17 cellular contexts compared by ENCODE assay signal in genomic region chr22:45948081-45948648, GRCh38. TPM values are rescaled to one million over a fixed set of nuclear protein-coding genes. Genes with fewer than 3 reads are reported as not detected.
DNase-seq lines count a peak whose midpoint lies in the region; ATAC-seq and TF ChIP-seq lines count a peak whose summit lies in the region.
"Had no signal": no experiment of that assay in that cellular context is flagged by ENCODE, and none has a peak within 500 bp of the region (broad histone marks: within the 10 kb centered on the region; RNA-seq: fewer than 3 reads in every experiment).

No MANE protein-coding gene starts in this region.

- peak overlapping the region; percentile 82 for H2AK5ac ChIP-seq in neuronal stem cell (ENCODE audit: low read depth, low read length)

- H3K27ac ChIP-seq in neuronal stem cell (replicated peaks; ENCODE audit: low read length), result no peak overlapping the region
- no peak overlapping the region for H3K27ac ChIP-seq in CD8-positive, alpha-beta memory T cell (ENCODE audit: low read depth, low read length)
- H3K27ac ChIP-seq: left lung had no signal

- no peak overlapping the region for H4K8ac ChIP-seq in neuronal stem cell (ENCODE audit: low read depth, low read length)

- CTCF ChIA-PET in CD8-positive, alpha-beta memory T cell (lab: Charles Lee), result no interaction called here
- CTCF ChIA-PET in Caco-2 (lab: Charles Lee), result no interaction called here

- H3K4me3 ChIP-seq in neuronal stem cell (ENCODE audit: low read length in 2 of 2), result no peak overlapping the region
- H3K4me3 ChIP-seq in CD8-positive, alpha-beta memory T cell (ENCODE audit: low read length), result no peak overlapping the region
- no peak overlapping the region for H3K4me3 ChIP-seq in Caco-2 (ENCODE audit: low read depth, low read length)
- H3K4me3 ChIP-seq: left lung, skin epidermis had no signal

- intact Hi-C loops in Caco-2 (cut with micrococcal nuclease; ENCODE audit: unreplicated experiment), result no loop called here

- H3K23ac ChIP-seq in neuronal stem cell (ENCODE audit: low read depth, low read length, poor library complexity), result no peak overlapping the region

- H3K9ac ChIP-seq in neuronal stem cell (ENCODE audit: low read depth, low read length, poor library complexity), result no peak overlapping the region

- H3K14ac ChIP-seq in neuronal stem cell (ENCODE audit: low read length), result peak overlapping the region; percentile 71

- H3K4me2 ChIP-seq in neuronal stem cell (ENCODE audit: insufficient read depth, low read length, poor library complexity, severe bottlenecking), result no peak overlapping the region

- peak overlapping the region; percentile 94 for H2BK5ac ChIP-seq in neuronal stem cell (ENCODE audit: low read length)

- no peak overlapping the region for H3K27ac Mint-ChIP-seq in CD8-positive, alpha-beta memory T cell
- H3K27ac Mint-ChIP-seq in Caco-2 (ENCODE audit: unreplicated experiment), result no peak overlapping the region
- H3K27ac Mint-ChIP-seq: CD4-positive, alpha-beta T cell; type B pancreatic cell had no signal

- no peak overlapping the region for H3K4ac ChIP-seq in neuronal stem cell (ENCODE audit: low read length)

- H2BK120ac ChIP-seq in neuronal stem cell (ENCODE audit: low read depth, low read length), result peak overlapping the region; percentile 89

- H3K27me3 ChIP-seq in neuronal stem cell (ENCODE audit: control insufficient read depth in 3 of 3, insufficient read depth in 3 of 3, low read depth in 1 of 3, low read length in 3 of 3) (peaks cover 0 to 9% (median 0%) of the 10 kb centered on the region in 3 experiments), Caco-2 (replicated peaks; ENCODE audit: control insufficient read depth, insufficient read depth, low read length) (no peaks in the 10 kb centered on the region)
- H3K27me3 ChIP-seq in CD8-positive, alpha-beta memory T cell (ENCODE audit: insufficient read depth, low read length, poor library complexity, severe bottlenecking), result no peaks in the 10 kb centered on the region

- H3K79me1 ChIP-seq in neuronal stem cell (ENCODE audit: low read depth, low read length), result peaks cover 9% of the 10 kb centered on the region

- no peak overlapping the region for H2AFZ ChIP-seq in neuronal stem cell (ENCODE audit: low read length)

- no peak for TF ChIP-seq CTCF in Caco-2 (IDR thresholded peaks at IDR 0.05; ENCODE audit: insufficient read depth in 1 of 2, low read depth in 1 of 2, low read length in 1 of 2, severe bottlenecking in 1 of 2, unreplicated experiment in 1 of 2)

- DNase-seq in NCI-H2081 (lab: John Stamatoyannopoulos, UW) (peak; percentile 21 to 57), NCI-H2081 treated with DMSO at 0.1 percent for 48 hours (lab: John Stamatoyannopoulos, UW) (no peak), NCI-H1436 (lab: John Stamatoyannopoulos, UW) (peak; percentile 81), RPMI8226 (peak; percentile 88), neuronal stem cell (ENCODE audit: low spot score) (no peak), Caco-2 (no peak)
- no peak for DNase-seq in CD8-positive, alpha-beta memory T cell
- DNase-seq: CD4-positive, alpha-beta T cell; cerebellar nuclear complex; foreskin fibroblast; Kasumi-1; left lung; PC-3 had no signal

- H3K36me3 ChIP-seq in neuronal stem cell (replicated peaks in 1 of 2; ENCODE audit: control insufficient read depth in 2 of 2, insufficient read depth in 2 of 2, low read length in 2 of 2) (no peaks in the 10 kb centered on the region), Caco-2 (ENCODE audit: control insufficient read depth, insufficient read depth, low read length) (no peaks in the 10 kb centered on the region)
- H3K36me3 ChIP-seq in CD8-positive, alpha-beta memory T cell (ENCODE audit: insufficient read depth, low read length), result no peaks in the 10 kb centered on the region
- H3K36me3 ChIP-seq: left lung had no signal

- no peaks in the 10 kb centered on the region for H3K9me3 Mint-ChIP-seq in CD8-positive, alpha-beta memory T cell
- no peaks in the 10 kb centered on the region for H3K9me3 Mint-ChIP-seq in Caco-2 (ENCODE audit: unreplicated experiment)
- H3K9me3 Mint-ChIP-seq: CD4-positive, alpha-beta T cell; type B pancreatic cell had no signal

- POLR2A ChIA-PET in CD8-positive, alpha-beta memory T cell (lab: Charles Lee), result no interaction called here
- POLR2A ChIA-PET in Caco-2 (lab: Charles Lee), result no interaction called here

- BruUV-seq in Caco-2 (replicated peaks; lab: Mats Ljungman, UMichigan), result no TSS peak

- H3K18ac ChIP-seq in neuronal stem cell (ENCODE audit: low read length), result peak overlapping the region; percentile 85

- H2BK12ac ChIP-seq in neuronal stem cell (ENCODE audit: low read length), result peak overlapping the region; percentile 90

- peaks cover 5 to 30% of the 10 kb centered on the region in 2 donors for H3K27me3 Mint-ChIP-seq in CD8-positive, alpha-beta memory T cell
- peaks cover 3% of the 10 kb centered on the region for H3K27me3 Mint-ChIP-seq in Caco-2 (ENCODE audit: insufficient read depth, unreplicated experiment)

- H3K9me3 ChIP-seq in neuronal stem cell (replicated peaks in 1 of 2; ENCODE audit: control insufficient read depth in 2 of 2, insufficient read depth in 1 of 2, low read depth in 1 of 2, low read length in 2 of 2), result peaks cover 0 to 3% of the 10 kb centered on the region in 2 donors
- no peaks in the 10 kb centered on the region for H3K9me3 ChIP-seq in CD8-positive, alpha-beta memory T cell (ENCODE audit: low read length)
- no peaks in the 10 kb centered on the region for H3K9me3 ChIP-seq in Caco-2
- H3K9me3 ChIP-seq: left lung had no signal

- H3K4me3 Mint-ChIP-seq in CD8-positive, alpha-beta memory T cell, result no peak overlapping the region
- H3K4me3 Mint-ChIP-seq in Caco-2 (ENCODE audit: unreplicated experiment), result no peak overlapping the region
- H3K4me3 Mint-ChIP-seq: CD4-positive, alpha-beta T cell; type B pancreatic cell had no signal

- H2BK15ac ChIP-seq in neuronal stem cell (ENCODE audit: low read length), result peak overlapping the region; percentile 92

- no peak for ATAC-seq in GM18870 (IDR thresholded peaks at IDR 0.05; ENCODE audit: unreplicated experiment)
- ATAC-seq: left lung, PC-3 had no signal

- peaks cover 3 to 11% of the 10 kb centered on the region in 2 donors for H3K4me1 ChIP-seq in neuronal stem cell (ENCODE audit: control insufficient read depth in 2 of 2, insufficient read depth in 1 of 2, low read depth in 1 of 2, low read length in 2 of 2)
- H3K4me1 ChIP-seq in CD8-positive, alpha-beta memory T cell (ENCODE audit: insufficient read depth, low read length), result no peaks in the 10 kb centered on the region
- H3K4me1 ChIP-seq in Caco-2, result no peaks in the 10 kb centered on the region
- H3K4me1 ChIP-seq: left lung had no signal

- peaks cover 0 to 3% (median 0%) of the 10 kb centered on the region in 3 donors for H3K4me1 Mint-ChIP-seq in CD8-positive, alpha-beta memory T cell
- H3K4me1 Mint-ChIP-seq in Caco-2 (ENCODE audit: low read depth, unreplicated experiment), result no peaks in the 10 kb centered on the region

- no peaks in the 10 kb centered on the region for H3K36me3 Mint-ChIP-seq in CD8-positive, alpha-beta memory T cell
- peaks cover 4% of the 10 kb centered on the region for H3K36me3 Mint-ChIP-seq in Caco-2 (ENCODE audit: insufficient read depth, unreplicated experiment)
- H3K36me3 Mint-ChIP-seq: type B pancreatic cell had no signal

- H4K91ac ChIP-seq in neuronal stem cell (ENCODE audit: low read depth, low read length, poor library complexity), result no peak overlapping the region

- WGBS in neuronal stem cell (ENCODE audit: extremely low coverage in 2 of 2, insufficient read length in 2 of 2, insufficient replicate concordance in 1 of 2), 2 donors, result no CpG with 5 or more reads among the region's 21 CpGs

RNA-seq across cellular contexts. Expression of gene WNT7B, which starts 28.8 kb away (rescaled TPM):
- 8.6 TPM for polyA plus RNA-seq in neuronal stem cell (2013, experiment 1 of 2)
- polyA plus RNA-seq in neuronal stem cell (2013, experiment 2 of 2), result 8.5 TPM
- not detected for total RNA-seq in CD8-positive, alpha-beta memory T cell
- not detected for polyA plus RNA-seq in CD8-positive, alpha-beta memory T cell
- 0.57 and 0.77 TPM in 2 replicates for total RNA-seq in Caco-2 (2022)
- total RNA-seq: activated CD8-positive, alpha-beta memory T cell treated with anti-CD3 and anti-CD28 coated beads for 36 hours; CD4-positive, alpha-beta T cell had no signal

Comparison
In these comparisons a context has a peak if more than half of its experiments do, and no peak if none do; other contexts are left out.
1. DNase-seq: peak in NCI-H2081 (2 of 2), NCI-H1436 (single experiment) and RPMI8226 (single experiment); none in NCI-H2081 treated with DMSO at 0.1 percent for 48 hours (single experiment), neuronal stem cell (single experiment), CD8-positive, alpha-beta memory T cell (0 of 5) and Caco-2 (0 of 2).